28 cellular contexts compared by ENCODE assay signal in the genomic region with DNA sequence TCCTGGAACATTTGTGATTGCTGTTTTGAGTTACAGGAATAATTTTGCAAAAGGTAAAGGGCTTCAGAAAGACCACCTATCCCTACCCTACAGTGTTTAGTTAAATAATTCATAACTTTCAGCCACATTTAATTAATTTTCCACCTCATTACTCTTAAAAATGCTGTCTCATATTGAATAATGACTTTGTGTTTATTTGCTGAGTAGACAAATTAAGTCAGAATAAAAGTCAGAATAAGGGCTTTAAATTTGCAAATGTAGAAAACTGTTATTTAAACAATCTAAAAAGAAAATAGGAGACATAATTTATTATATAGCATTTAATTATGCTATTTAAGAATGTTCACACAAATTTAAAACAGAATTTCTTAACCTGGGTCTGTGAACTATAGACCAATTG.
"Had no signal": no experiment of that assay in that cellular context is flagged by ENCODE, and none has a peak within 500 bp of the region (broad histone marks: within the 10 kb centered on the region; RNA-seq: fewer than 3 reads in every experiment).

No MANE protein-coding gene starts in this region.

- H3K4me3 ChIP-seq: pancreas, psoas muscle, skin epidermis, smooth muscle cell, spleen, suprapubic skin, testis, tibial artery, transverse colon, upper lobe of right lung, uterus had no signal

- H3K27ac ChIP-seq: neutrophil, pancreas, psoas muscle, skin epidermis, spleen, suprapubic skin, testis, tibial artery, transverse colon, upper lobe of right lung, uterus had no signal

- H3K4me2 ChIP-seq: smooth muscle cell had no signal

- ATAC-seq: naive thymus-derived CD8-positive, alpha-beta T cell; natural killer cell treated with Interleukin-12 subunit alpha and Interleukin-12 subunit beta and Interleukin-15 and Interleukin-18, amount 100 ng/mL, for 72 hours; pancreas; psoas muscle; right cardiac atrium; sciatic nerve; stimulated activated memory B cell treated with anti-CD40 and anti-IgM and Interleukin-4, amounts not matched to agents 10 μg/mL and 1 μg/mL and 100 μg/mL, for 72 hours; stimulated activated naive CD8-positive, alpha-beta T cell treated with anti-CD3 and anti-CD28 coated beads, Interleukin-15, amount 100 ng/mL, for 72 hours; stimulated activated naive CD8-positive, alpha-beta T cell treated with anti-CD3 and anti-CD28 coated beads, Interleukin-15, Interleukin-2, amounts not matched to agents 100 U/mL and 50 U/mL, for 24 hours; upper lobe of right lung had no signal

- H3K4me1 ChIP-seq: pancreas, psoas muscle, spleen, suprapubic skin, testis, tibial artery, transverse colon, upper lobe of right lung, uterus had no signal

- DNase-seq: naive thymus-derived CD8-positive, alpha-beta T cell; nephron progenitor cell; nucleus accumbens; pancreas; psoas muscle; right cardiac atrium; spleen; stimulated activated CD4-positive, alpha-beta T cell treated with anti-CD3 and anti-CD28 coated beads, Interleukin-12 subunit alpha, Interleukin-12 subunit beta, amount 100 ng/mL, for 4 hours; stimulated activated CD4-positive, alpha-beta T cell treated with anti-CD3 and anti-CD28 coated beads, Interleukin-1b, Interleukin-23, amount 100 ng/mL, for 48 hours; stimulated activated CD4-positive, alpha-beta T cell treated with anti-CD3 and anti-CD28 coated beads, Interleukin-4, amount 100 ng/mL, for 1 hour; stimulated activated CD4-positive, alpha-beta T cell treated with anti-CD3 and anti-CD28 coated beads, Interleukin-4, amount 100 ng/mL, for 4 hours; stimulated activated CD8-positive, alpha-beta memory T cell treated with anti-CD3 and anti-CD28 coated beads, Interleukin-4, amount 100 ng/mL, for 48 hours; stimulated activated naive CD4-positive, alpha-beta T cell; stimulated activated naive CD8-positive, alpha-beta T cell treated with anti-CD3 and anti-CD28 coated beads, Interleukin-15, amount 100 ng/mL, for 72 hours; stimulated activated naive CD8-positive, alpha-beta T cell treated with anti-CD3 and anti-CD28 coated beads, Interleukin-15, Interleukin-2, amounts not matched to agents 100 U/mL and 50 U/mL, for 24 hours; substantia nigra; testis; tibial artery; transverse colon; upper lobe of right lung; uterus had no signal

- H3K9me3 ChIP-seq: neutrophil, pancreas, psoas muscle, suprapubic skin, testis, tibial artery, transverse colon, upper lobe of right lung, uterus had no signal

- H3K27me3 ChIP-seq: pancreas, testis, tibial artery, transverse colon, upper lobe of right lung, uterus had no signal

- FAIRE-seq: pancreas had no signal

- H3K36me3 ChIP-seq: neutrophil, pancreas, spleen, suprapubic skin, tibial artery, transverse colon, upper lobe of right lung, uterus had no signal
